1 cellular context compared by ENCODE assay signal in the genomic region with DNA sequence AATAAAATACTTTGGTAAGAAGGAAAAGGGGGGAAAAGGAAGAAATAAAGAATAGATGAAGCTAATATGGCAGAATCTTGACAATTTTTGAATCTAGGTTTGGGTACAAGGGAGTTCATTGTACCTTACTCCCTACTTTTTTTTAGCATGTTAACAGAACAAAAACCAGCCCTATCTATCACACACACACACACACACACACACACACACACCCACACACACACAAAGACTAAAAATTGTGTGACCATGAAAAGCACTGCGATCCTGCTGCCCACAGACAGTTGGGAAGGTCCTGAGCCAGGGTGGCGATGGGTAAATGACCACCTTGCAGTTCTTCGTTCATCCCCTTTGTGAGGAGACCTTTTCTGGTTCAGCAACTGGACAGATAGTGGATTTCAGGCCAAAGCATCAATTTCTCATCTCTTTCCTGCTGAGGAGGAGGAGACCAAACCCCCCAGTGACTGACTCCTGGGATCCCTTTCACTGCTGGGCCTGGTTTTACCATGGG.
TF ChIP-seq lines count a peak whose summit lies in the region.

No MANE protein-coding gene starts in this region.

TF ChIP-seq in IMR-90, 13 proteins besides CTCF, POLR2A, EP300 and RAD21:
- TF ChIP-seq NFE2L2 (IDR thresholded peaks at IDR 0.05; ENCODE audit: low read depth, low read length) (no peak), MAFK (IDR thresholded peaks at IDR 0.05; ENCODE audit: low read depth, low read length) (no peak), MXI1 (IDR thresholded peaks at IDR 0.05; ENCODE audit: borderline replicate concordance, low read depth, low read length) (no peak), USF2 (IDR thresholded peaks at IDR 0.05; ENCODE audit: low read depth, low read length) (no peak), RCOR1 (IDR thresholded peaks at IDR 0.05; ENCODE audit: insufficient replicate concordance, low read length) (no peak)
